Comparison of ENCODE assay signal across 8 cellular contexts in genomic region chr21:44869860-44870747, GRCh38. TPM values are rescaled to one million over a fixed set of nuclear protein-coding genes. Genes with fewer than 3 reads are reported as not detected.
DNase-seq lines count a peak whose midpoint lies in the region; ATAC-seq and TF ChIP-seq lines count a peak whose summit lies in the region.

No MANE protein-coding gene starts in this region.

- no peak overlapping the region for H4K91ac ChIP-seq in neuronal stem cell (ENCODE audit: low read depth, low read length, poor library complexity)

- DNase-seq in AG20443 (ENCODE audit: low spot score) (peak; percentile 85), LHCN-M2 (ENCODE audit: low read depth) (peak; percentile 99), cardiac fibroblast (ENCODE audit: low read depth in 2 of 2) (peak; percentile 94 to 97), lower lobe of right lung (no peak), uterus (peak; percentile 69 to 79), neuronal stem cell (ENCODE audit: low spot score) (no peak), NOMO-1 treated with dmso at 0.1 percent for 144 hours (lab: John Stamatoyannopoulos, UW; ENCODE audit: unreplicated experiment) (no peak)

- no peak overlapping the region for H3K4ac ChIP-seq in neuronal stem cell (ENCODE audit: low read length)

- H2BK15ac ChIP-seq in neuronal stem cell (ENCODE audit: low read length): no peak overlapping the region

- ATAC-seq in lower lobe of right lung (peak in 1 of 2 donors; percentile 44), HG03520 (IDR thresholded peaks at IDR 0.05; ENCODE audit: unreplicated experiment) (no peak)

- H2AK5ac ChIP-seq in neuronal stem cell (ENCODE audit: low read depth, low read length): no peak overlapping the region

- no peak overlapping the region for H3K14ac ChIP-seq in neuronal stem cell (ENCODE audit: low read length)

- peak overlapping the region; percentile 98 for H3K27ac ChIP-seq in lower lobe of right lung
- peak overlapping the region; percentile 66 to 81 for H3K27ac ChIP-seq in uterus
- no peak overlapping the region for H3K27ac ChIP-seq in neuronal stem cell (replicated peaks; ENCODE audit: low read length)

- peak overlapping the region in 1 of 2 donors; percentile 90 for H3K4me3 ChIP-seq in cardiac fibroblast (replicated peaks in 1 of 2; ENCODE audit: low read depth in 2 of 2, low read length in 2 of 2)
- H3K4me3 ChIP-seq in lower lobe of right lung: peak overlapping the region; percentile 7
- H3K4me3 ChIP-seq in uterus: no peak overlapping the region
- no peak overlapping the region for H3K4me3 ChIP-seq in neuronal stem cell (ENCODE audit: low read length in 2 of 2)

- H2BK5ac ChIP-seq in neuronal stem cell (ENCODE audit: low read length): no peak overlapping the region

- no peak overlapping the region for H2BK12ac ChIP-seq in neuronal stem cell (ENCODE audit: low read length)

- H3K4me1 ChIP-seq in lower lobe of right lung: peaks cover 75% of the 10 kb centered on the region
- H3K4me1 ChIP-seq in uterus: peaks cover 15 to 50% of the 10 kb centered on the region in 2 donors
- peaks cover 22 to 23% of the 10 kb centered on the region in 2 donors for H3K4me1 ChIP-seq in neuronal stem cell (ENCODE audit: control insufficient read depth in 2 of 2, insufficient read depth in 1 of 2, low read depth in 1 of 2, low read length in 2 of 2)

- no peak overlapping the region for H2AFZ ChIP-seq in neuronal stem cell (ENCODE audit: low read length)

- no peak for TF ChIP-seq CTCF in cardiac fibroblast (IDR thresholded peaks at IDR 0.05; ENCODE audit: low read depth, low read length)
- TF ChIP-seq CTCF in lower lobe of right lung (IDR thresholded peaks at IDR 0.05): no peak
- no peak for TF ChIP-seq CTCF in uterus (IDR thresholded peaks at IDR 0.05)

- H3K23ac ChIP-seq in neuronal stem cell (ENCODE audit: low read depth, low read length, poor library complexity): no peak overlapping the region

- H3K79me1 ChIP-seq in neuronal stem cell (ENCODE audit: low read depth, low read length): peaks cover 32% of the 10 kb centered on the region

- H3K27me3 ChIP-seq in lower lobe of right lung (ENCODE audit: low read depth) (no peaks in the 10 kb centered on the region), uterus (no peaks in the 10 kb centered on the region), neuronal stem cell (ENCODE audit: control insufficient read depth in 3 of 3, insufficient read depth in 3 of 3, low read depth in 1 of 3, low read length in 3 of 3) (peaks cover 7 to 12% (median 9%) of the 10 kb centered on the region in 3 experiments)

- no CpG with 5 or more reads among the region's 17 CpGs for WGBS in neuronal stem cell (ENCODE audit: extremely low coverage in 2 of 2, insufficient read length in 2 of 2, insufficient replicate concordance in 1 of 2), 2 donors

- no peak for TF ChIP-seq POLR2A in uterus (IDR thresholded peaks at IDR 0.05)

- no peaks in the 10 kb centered on the region for H3K9me3 ChIP-seq in lower lobe of right lung
- no peaks in the 10 kb centered on the region for H3K9me3 ChIP-seq in uterus
- H3K9me3 ChIP-seq in neuronal stem cell (replicated peaks in 1 of 2; ENCODE audit: control insufficient read depth in 2 of 2, insufficient read depth in 1 of 2, low read depth in 1 of 2, low read length in 2 of 2): peaks cover 0 to 4% of the 10 kb centered on the region in 2 donors

- H3K18ac ChIP-seq in neuronal stem cell (ENCODE audit: low read length): no peak overlapping the region

- H4K8ac ChIP-seq in neuronal stem cell (ENCODE audit: low read depth, low read length): no peak overlapping the region

- peaks cover 14% of the 10 kb centered on the region for H3K36me3 ChIP-seq in lower lobe of right lung
- H3K36me3 ChIP-seq in uterus: no peaks in the 10 kb centered on the region
- H3K36me3 ChIP-seq in neuronal stem cell (replicated peaks in 1 of 2; ENCODE audit: control insufficient read depth in 2 of 2, insufficient read depth in 2 of 2, low read length in 2 of 2): peaks cover 11 to 35% of the 10 kb centered on the region in 2 donors

- no peak overlapping the region for H2BK120ac ChIP-seq in neuronal stem cell (ENCODE audit: low read depth, low read length)

- H3K9ac ChIP-seq in neuronal stem cell (ENCODE audit: low read depth, low read length, poor library complexity): no peak overlapping the region

- intact Hi-C loops in lower lobe of right lung (cut with DNase I): no loop called here
- intact Hi-C loops in uterus (cut with DNase I; ENCODE audit: low total_unique reads): loop anchor here (5.0 kb wide), 2 partner anchors 53 to 68 kb away; partner anchors contain the start of genes SUMO3 and UBE2G2

- H3K4me2 ChIP-seq in neuronal stem cell (ENCODE audit: insufficient read depth, low read length, poor library complexity, severe bottlenecking): no peak overlapping the region

RNA-seq across cellular contexts. Expression of gene PTTG1IP, which starts 3.4 kb away (rescaled TPM):
- total RNA-seq in LHCN-M2 (2014; rRNA removed): 496 and 531 TPM in 2 replicates
- 689 TPM for polyA plus RNA-seq in LHCN-M2 (2012)
- total RNA-seq in lower lobe of right lung: 209 TPM
- total RNA-seq in uterus: 100 to 1,000 TPM; 108 to 202 (median 146) TPM
- 134 TPM for polyA plus RNA-seq in neuronal stem cell (2013, experiment 1 of 2)
- 131 TPM for polyA plus RNA-seq in neuronal stem cell (2013, experiment 2 of 2)

RNA-seq across cellular contexts. Expression of gene ITGB2, which starts 50.6 kb away (rescaled TPM):
- total RNA-seq in LHCN-M2 (2014; rRNA removed) (3.7 and 3.8 TPM in 2 replicates), lower lobe of right lung (468 TPM), uterus (10 to 100 TPM; 20.2 to 46.8 (median 21.0) TPM)
- 25.3 TPM for polyA plus RNA-seq in LHCN-M2 (2012)
- 0.06 TPM for polyA plus RNA-seq in neuronal stem cell (2013, experiment 1 of 2)
- polyA plus RNA-seq in neuronal stem cell (2013, experiment 2 of 2): 0.12 TPM

RNA-seq across cellular contexts. Expression of gene SUMO3, which starts 52.2 kb away (rescaled TPM):
- 125 and 129 TPM in 2 replicates for total RNA-seq in LHCN-M2 (2014; rRNA removed)
- polyA plus RNA-seq in LHCN-M2 (2012): 171 TPM
- total RNA-seq in lower lobe of right lung: 88.2 TPM
- 10 to 100 TPM; 62.6 to 88.4 (median 67.4) TPM for total RNA-seq in uterus
- polyA plus RNA-seq in neuronal stem cell (2013, experiment 1 of 2): 216 TPM
- polyA plus RNA-seq in neuronal stem cell (2013, experiment 2 of 2): 212 TPM

Comparison
In these comparisons a context has a peak if more than half of its experiments do, and no peak if none do; other contexts are left out.
1. DNase-seq: peak in AG20443 (single experiment), LHCN-M2 (single experiment), cardiac fibroblast (2 of 2) and uterus (2 of 2); none in lower lobe of right lung (single experiment), neuronal stem cell (single experiment) and NOMO-1 treated with dmso at 0.1 percent for 144 hours (single experiment).